13 cellular contexts compared by ENCODE assay signal in the genomic region with DNA sequence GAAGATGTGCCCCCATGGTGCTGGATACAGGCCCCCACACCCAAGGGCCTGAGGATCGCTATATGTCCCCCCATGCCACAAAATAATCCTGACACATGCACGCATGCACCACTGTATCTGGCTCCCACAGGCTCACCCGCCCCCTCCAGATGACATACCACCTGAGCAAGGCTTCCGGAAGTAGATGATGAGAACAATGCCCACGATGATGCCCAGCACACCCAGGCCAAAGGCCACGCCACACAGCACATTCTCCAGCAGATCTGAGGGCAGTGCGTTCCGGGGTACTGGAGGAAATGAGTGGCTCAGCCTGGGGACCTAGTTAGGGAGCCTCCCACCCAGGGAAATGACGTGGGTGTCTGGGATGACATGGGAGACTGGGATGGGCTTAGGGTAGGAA.
"Had no signal": no experiment of that assay in that cellular context is flagged by ENCODE, and none has a peak within 500 bp of the region (broad histone marks: within the 10 kb centered on the region; RNA-seq: fewer than 3 reads in every experiment).

No MANE protein-coding gene starts in this region.

- H3K4me3 ChIP-seq: skin epidermis, transverse colon had no signal

- H3K27ac ChIP-seq: neutrophil, transverse colon had no signal

- H3K36me3 Mint-ChIP-seq: activated naive CD4-positive, alpha-beta T cell treated with anti-CD3 and anti-CD28 coated beads, Interleukin-2, amount 50 U/mL, for 72 hours had no signal

- H3K4me1 Mint-ChIP-seq: endodermal cell had no signal

- ATAC-seq: activated naive CD4-positive, alpha-beta T cell treated with anti-CD3 and anti-CD28 coated beads, Interleukin-2, amount 50 U/mL, for 72 hours had no signal

- H3K4me3 Mint-ChIP-seq: endodermal cell; T-helper 1 cell treated with Interleukin-12 subunit alpha and Interleukin-12 subunit beta and Interleukin-4 antibody, amounts not matched to agents 30 μg/mL and 1 μg/mL, for 36 hours had no signal

- H3K9me3 ChIP-seq: neutrophil, transverse colon had no signal

- DNase-seq: activated CD4-positive, alpha-beta T cell treated with anti-CD3 and anti-CD28 coated beads for 48 hours; amniotic stem cell; cerebellar nuclear complex; dermis blood vessel endothelial cell; endodermal cell; erythroblast; hippocampal formation; substantia nigra; transverse colon had no signal

- H3K27me3 ChIP-seq: neutrophil, transverse colon had no signal

- H3K36me3 ChIP-seq: neutrophil, transverse colon had no signal

- H3K27ac Mint-ChIP-seq: activated naive CD4-positive, alpha-beta T cell treated with anti-CD3 and anti-CD28 coated beads, Interleukin-2, amount 50 U/mL, for 72 hours; endodermal cell; T-helper 1 cell treated with Interleukin-12 subunit alpha and Interleukin-12 subunit beta and Interleukin-4 antibody, amounts not matched to agents 30 μg/mL and 1 μg/mL, for 36 hours had no signal

- H3K9me3 Mint-ChIP-seq: endodermal cell had no signal
